In genomic region chr3:126124148-126124868, GRCh38 we compare ENCODE assay signal across 17 cellular contexts. TPM values are rescaled to one million over a fixed set of nuclear protein-coding genes. Genes with fewer than 3 reads are reported as not detected.
DNase-seq lines count a peak whose midpoint lies in the region; FAIRE-seq and TF ChIP-seq lines count a peak whose summit lies in the region.
"Had no signal": no experiment of that assay in that cellular context is flagged by ENCODE, and none has a peak within 500 bp of the region (broad histone marks: within the 10 kb centered on the region; RNA-seq: fewer than 3 reads in every experiment).

No MANE protein-coding gene starts in this region.

- H2BK120ac ChIP-seq in H1 (replicated peaks; ENCODE audit: low read depth, low read length) = no peak overlapping the region

- peak in 1 of 3 experiments; percentile 10; a peak in 1 of 4 replicates for TF ChIP-seq CTCF in H1 (IDR thresholded peaks at IDR 0.05; ENCODE audit: control extremely low read depth in 1 of 3, insufficient read depth in 1 of 3, low read depth in 1 of 3, low read length in 3 of 3)

- no peak overlapping the region for H2BK12ac ChIP-seq in H1 (ENCODE audit: low read depth, low read length)

- intact Hi-C loops in posterior vena cava (cut with DNase I) = no loop called here

- no peak overlapping the region for H4K91ac ChIP-seq in H1 (replicated peaks; ENCODE audit: insufficient read length, low read length)

- H2BK5ac ChIP-seq in H1 (ENCODE audit: low read depth, low read length) = no peak overlapping the region

- no peaks in the 10 kb centered on the region for H3K27me3 ChIP-seq in H1 (replicated peaks in 1 of 4; ENCODE audit: control insufficient read depth in 3 of 4, extremely low read depth in 1 of 4, insufficient read depth in 3 of 4, low read length in 3 of 4)

- H3K14ac ChIP-seq in H1 (ENCODE audit: insufficient read length) = no peak overlapping the region

- POLR2A ChIA-PET in H1 (lab: Charles Lee; ENCODE audit: partially characterized antibody) = interaction anchor here (0.6 to 1.6 kb wide), 6 partner anchors 9 to 97 kb away, joined by 3 to 4 read pairs (median 4); no protein-coding TSS in a partner anchor

- no peak overlapping the region for H2AFZ ChIP-seq in H1 (ENCODE audit: low read length)

- H3K79me1 ChIP-seq in H1 (ENCODE audit: low read depth, low read length) = no peaks in the 10 kb centered on the region

- H3K9me3 ChIP-seq in H1 (ENCODE audit: insufficient read depth in 2 of 2, low read depth in 1 of 2, low read length in 1 of 2) = no peaks in the 10 kb centered on the region

- peak overlapping the region in 1 of 2 experiments; percentile 46; a peak in 3 of 4 replicates for H3K4me2 ChIP-seq in H1 (ENCODE audit: insufficient read depth in 1 of 2, low read depth in 2 of 2, low read length in 2 of 2)

- no peaks in the 10 kb centered on the region for H3K23me2 ChIP-seq in H1 (ENCODE audit: low read depth, low read length)

- TF ChIP-seq POLR2A in H1 (IDR thresholded peaks at IDR 0.05; ENCODE audit: control extremely low read depth in 1 of 2, low read depth in 2 of 2, low read length in 2 of 2) = no peak

- H3K27ac ChIP-seq in H1 (ENCODE audit: low read depth, low read length) = no peak overlapping the region

- FAIRE-seq in H1 (lab: Jason Lieb, UNC) = no peak
- FAIRE-seq: GM19239 had no signal

- no peak for TF ChIP-seq EP300 in H1 (IDR thresholded peaks at IDR 0.05; ENCODE audit: borderline replicate concordance in 1 of 2, low read depth in 2 of 2, low read length in 2 of 2)

- H3K4me3 ChIP-seq in H1 (ENCODE audit: extremely low read depth in 1 of 4, insufficient read depth in 2 of 4, low read depth in 3 of 4, low read length in 4 of 4) = 0 out of 8 replicates have a peak overlapping the region, but pooled peaks of 1 of the 4 experiments have one; percentile 15

- H3K23ac ChIP-seq in H1 (ENCODE audit: insufficient read length) = no peak overlapping the region

- H4K8ac ChIP-seq in H1 (ENCODE audit: extremely low read depth, insufficient read depth, low read length) = no peak overlapping the region

- H4K5ac ChIP-seq in H1 (ENCODE audit: insufficient read length, low read depth, low read length) = no peak overlapping the region

- H3K79me2 ChIP-seq in H1 (ENCODE audit: control insufficient read depth in 1 of 2, insufficient read depth in 2 of 2, low read length in 2 of 2) = no peaks in the 10 kb centered on the region

- no peaks in the 10 kb centered on the region for H4K20me1 ChIP-seq in H1 (replicated peaks in 1 of 2; ENCODE audit: control insufficient read depth in 1 of 2, insufficient read depth in 2 of 2, low read length in 2 of 2)

- no peak overlapping the region for H2BK15ac ChIP-seq in H1 (ENCODE audit: low read length)

- peak; percentile 14 for DNase-seq in activated CD4-positive, CD25-positive, alpha-beta regulatory T cell treated with anti-CD3 and anti-CD28 coated beads, Interleukin-2, amount 50 U/mL, for 72 hours
- DNase-seq in activated CD4-positive, CD25-positive, alpha-beta regulatory T cell (lab: John Stamatoyannopoulos, UW) = no peak
- peak; percentile 5 for DNase-seq in NAMALWA (ENCODE audit: low spot score)
- DNase-seq in H1 (ENCODE audit: low read depth in 1 of 2, low spot score in 2 of 2) = peak in 1 of 2 experiments; percentile 69
- DNase-seq in posterior vena cava (ENCODE audit: low spot score) = peak; percentile 72
- no peak for DNase-seq in medulla oblongata (ENCODE audit: extremely low spot score)
- no peak for DNase-seq in nucleus accumbens (lab: John Stamatoyannopoulos, UW)
- DNase-seq in AG20443 (ENCODE audit: low spot score) = no peak
- DNase-seq: activated CD8-positive, alpha-beta T cell treated with anti-CD3 and anti-CD28 coated beads for 36 hours; foreskin fibroblast; kidney glomerular epithelial cell; NCI-H1105 treated with DMSO at 0.1 percent for 48 hours; stimulated activated CD4-positive, alpha-beta T cell treated with anti-CD3 and anti-CD28 coated beads, Interleukin-12 subunit alpha, Interleukin-12 subunit beta, amount 100 ng/mL, for 4 hours had no signal

- H3K9ac ChIP-seq in H1 (replicated peaks in 1 of 4; ENCODE audit: extremely low read depth in 1 of 4, low read depth in 3 of 4, low read length in 3 of 4) = no peak overlapping the region

- H3K56ac ChIP-seq in H1 (replicated peaks; ENCODE audit: insufficient read length, low read depth, low read length) = no peak overlapping the region

- 56% methylated on average over 10 of the region's 10 CpGs; no CpG with 5 or more reads in 1 of the 2 experiments for WGBS in H1 (ENCODE audit: extremely low coverage in 1 of 2, insufficient coverage in 1 of 2, insufficient read length in 1 of 2, insufficient replicate concordance in 2 of 2, low coverage in 1 of 2, low lambda C conversion rate in 2 of 2, missing lambda C conversion rate in 1 of 2), 2 experiments

- no peak overlapping the region for H3K4ac ChIP-seq in H1 (replicated peaks; ENCODE audit: insufficient read length, low read depth, low read length)

- H3K4me1 ChIP-seq in H1 (replicated peaks in 1 of 4; ENCODE audit: control insufficient read depth in 3 of 4, insufficient read depth in 4 of 4, low read length in 3 of 4) = peaks cover 0 to 11% (median 6%) of the 10 kb centered on the region in 4 experiments; a peak in 5 of 7 replicates

- TF ChIP-seq RAD21 in H1 (IDR thresholded peaks at IDR 0.05 in 1 of 2, conservative IDR thresholded peaks at IDR 0.05 in 1 of 2; ENCODE audit: low read depth in 2 of 2, low read length in 2 of 2) = no peak; a peak in 1 of 4 replicates

- CTCF ChIA-PET in H1 (lab: Charles Lee; ENCODE audit: partially characterized antibody) = interaction anchor here (0.8 to 4.5 kb wide), 10 partner anchors 9 to 241 kb away, joined by 3 to 30 read pairs (median 4); no protein-coding TSS in a partner anchor

- no peaks in the 10 kb centered on the region for H3K36me3 ChIP-seq in H1 (ENCODE audit: control insufficient read depth in 2 of 4, insufficient read depth in 4 of 4, low read length in 3 of 4)

- no peak overlapping the region for H2AK5ac ChIP-seq in H1 (ENCODE audit: low read depth, low read length)

- H2BK20ac ChIP-seq in H1 (ENCODE audit: low read length) = no peak overlapping the region

- H3K18ac ChIP-seq in H1 (ENCODE audit: extremely low read depth, low read length) = peak overlapping the region; percentile 32

TF ChIP-seq in H1, 55 proteins besides CTCF, POLR2A, EP300 and RAD21:
- TF ChIP-seq RXRA (IDR thresholded peaks at IDR 0.05; ENCODE audit: insufficient read depth, low read depth, low read length) = no peak
- TF ChIP-seq, protein P1, sequence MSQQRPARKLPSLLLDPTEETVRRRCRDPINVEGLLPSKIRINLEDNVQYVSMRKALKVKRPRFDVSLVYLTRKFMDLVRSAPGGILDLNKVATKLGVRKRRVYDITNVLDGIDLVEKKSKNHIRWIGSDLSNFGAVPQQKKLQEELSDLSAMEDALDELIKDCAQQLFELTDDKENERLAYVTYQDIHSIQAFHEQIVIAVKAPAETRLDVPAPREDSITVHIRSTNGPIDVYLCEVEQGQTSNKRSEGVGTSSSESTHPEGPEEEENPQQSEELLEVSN (IDR thresholded peaks at IDR 0.05) = no peak
- no peak for TF ChIP-seq ZNF274 (IDR thresholded peaks at IDR 0.05; ENCODE audit: borderline replicate concordance, extremely low read depth, low read length)
- no peak for TF ChIP-seq RNF2 (IDR thresholded peaks at IDR 0.05; ENCODE audit: borderline replicate concordance, low read depth, low read length, missing control alignments, poor library complexity, severe bottlenecking)
- peak; percentile 51 for TF ChIP-seq ASH2L (IDR thresholded peaks at IDR 0.05; ENCODE audit: low read length)
- 0 out of 4 replicates have a peak, but pooled peaks of 1 of the 2 experiments have one; percentile 42 for TF ChIP-seq HDAC2 (IDR thresholded peaks at IDR 0.05; ENCODE audit: borderline replicate concordance in 1 of 2, low read depth in 2 of 2, low read length in 2 of 2)
- TF ChIP-seq GABPA (IDR thresholded peaks at IDR 0.05; ENCODE audit: borderline replicate concordance, insufficient read depth, low read length) = 0 out of 2 replicates have a peak, but pooled peaks have one; percentile 55
- peak; percentile 59 for TF ChIP-seq YY1 (IDR thresholded peaks at IDR 0.05; ENCODE audit: low read depth, low read length)
- TF ChIP-seq TCF12 (IDR thresholded peaks at IDR 0.05; ENCODE audit: low read depth, low read length) = peak; percentile 92
- no peak for TF ChIP-seq RFX5 (IDR thresholded peaks at IDR 0.05; ENCODE audit: borderline replicate concordance, low read depth, low read length)
- TF ChIP-seq MAFK (IDR thresholded peaks at IDR 0.05; ENCODE audit: low read depth, low read length) = no peak
- TF ChIP-seq FOSL1 (IDR thresholded peaks at IDR 0.05; ENCODE audit: insufficient read depth, low read depth, low read length) = no peak
- TF ChIP-seq RBBP5 (IDR thresholded peaks at IDR 0.05; ENCODE audit: borderline replicate concordance, low read depth, low read length) = peak; percentile 36; the same call in 1 of the 2 replicates
- 0 out of 2 replicates have a peak, but pooled peaks have one; percentile 43 for TF ChIP-seq SP1 (IDR thresholded peaks at IDR 0.05; ENCODE audit: low read depth, low read length)
TF ChIP-seq in H1: peak in this region for 7.

RNA-seq across cellular contexts. Expression of gene SLC41A3, which starts 40.4 kb away (rescaled TPM):
- total RNA-seq in H1 (2021; fragmentation: NEBNext Ultra II Directional; extraction: Animal tissue kit (Norgen Biotek cat#: 25700)) = 22.7 and 30.2 TPM in 2 replicates
- 56.4 and 70.1 TPM in 2 replicates for polyA plus RNA-seq in H1 (2011; rRNA removed)
- polyA plus RNA-seq in H1 (2011; cell fraction: cytosol; rRNA removed) = 57.6 TPM
- polyA plus RNA-seq in H1 (2011; cell fraction: nucleus; rRNA removed) = 94.1 TPM
- polyA plus RNA-seq in H1 (2012, experiment 1 of 2) = 22.8 to 34.2 TPM (median 32.2 TPM) in 4 replicates
- polyA plus RNA-seq in H1 (2012, experiment 2 of 2) = 36.8 TPM
- 38.6 TPM for polyA plus RNA-seq in H1 (2013, experiment 1 of 2)
- 42.0 TPM for polyA plus RNA-seq in H1 (2013, experiment 2 of 2)
- 48.7 and 58.0 TPM in 2 replicates for polyA minus RNA-seq in H1 (2011; rRNA and poly(A)+ RNA removed)
- 28.3 TPM for polyA minus RNA-seq in H1 (2011; cell fraction: cytosol; rRNA and poly(A)+ RNA removed)
- 44.6 TPM for polyA minus RNA-seq in H1 (2011; cell fraction: nucleus; rRNA and poly(A)+ RNA removed)
- total RNA-seq in posterior vena cava = 10 to 100 TPM; 44.7 to 49.0 TPM

RNA-seq across cellular contexts. Expression of gene ALDH1L1, which starts 56.1 kb away (rescaled TPM):
- 1.6 TPM in 2 replicates for total RNA-seq in H1 (2021; fragmentation: NEBNext Ultra II Directional; extraction: Animal tissue kit (Norgen Biotek cat#: 25700))
- polyA plus RNA-seq in H1 (2011; rRNA removed) = 0.98 and 1.6 TPM in 2 replicates
- 1.5 TPM for polyA plus RNA-seq in H1 (2011; cell fraction: cytosol; rRNA removed)
- 3.1 TPM for polyA plus RNA-seq in H1 (2011; cell fraction: nucleus; rRNA removed)
- polyA plus RNA-seq in H1 (2012, experiment 1 of 2) = 1.1 to 1.9 TPM (median 1.5 TPM) in 4 replicates
- polyA plus RNA-seq in H1 (2012, experiment 2 of 2) = 0.80 TPM
- 0.49 TPM for polyA plus RNA-seq in H1 (2013, experiment 1 of 2)
- 0.83 TPM for polyA plus RNA-seq in H1 (2013, experiment 2 of 2)
- polyA minus RNA-seq in H1 (2011; rRNA and poly(A)+ RNA removed) = 1.7 and 2.2 TPM in 2 replicates
- polyA minus RNA-seq in H1 (2011; cell fraction: cytosol; rRNA and poly(A)+ RNA removed) = 0.81 TPM
- polyA minus RNA-seq in H1 (2011; cell fraction: nucleus; rRNA and poly(A)+ RNA removed) = 5.3 TPM
- 10 to 100 TPM in 1 of 2 donors, 1 to 10 TPM in 1; 5.6 to 12.4 TPM for total RNA-seq in posterior vena cava
- total RNA-seq: activated CD8-positive, alpha-beta T cell treated with anti-CD3 and anti-CD28 coated beads for 36 hours; dermis microvascular lymphatic vessel endothelial cell; T-helper 1 cell treated with Interleukin-12 subunit alpha and Interleukin-12 subunit beta and Interleukin-4 antibody, amounts not matched to agents 30 ng/mL and 1 ng/mL, for 36 hours had no signal
- polyA plus RNA-seq: AG04450 had no signal

Comparison
In these comparisons a context has a peak if more than half of its experiments do, and no peak if none do; other contexts are left out.
1. DNase-seq: peak in activated CD4-positive, CD25-positive, alpha-beta regulatory T cell treated with anti-CD3 and anti-CD28 coated beads, Interleukin-2, amount 50 U/mL, for 72 hours (single experiment), NAMALWA (single experiment) and posterior vena cava (single experiment); none in activated CD4-positive, CD25-positive, alpha-beta regulatory T cell (0 of 4), medulla oblongata (single experiment), nucleus accumbens (0 of 56) and AG20443 (single experiment).